27 cellular contexts compared by ENCODE assay signal in genomic region chr7:155339474-155339873, GRCh38. TPM values are rescaled to one million over a fixed set of nuclear protein-coding genes. Genes with fewer than 3 reads are reported as not detected.
DNase-seq lines count a peak whose midpoint lies in the region; ATAC-seq and TF ChIP-seq lines count a peak whose summit lies in the region.
"Had no signal": no experiment of that assay in that cellular context is flagged by ENCODE, and none has a peak within 500 bp of the region (broad histone marks: within the 10 kb centered on the region; RNA-seq: fewer than 3 reads in every experiment).

No MANE protein-coding gene starts in this region.

- BruUV-seq in mammary epithelial cell (replicated peaks; lab: Mats Ljungman, UMichigan): no TSS peak

- H4K20me1 ChIP-seq in mammary epithelial cell (ENCODE audit: insufficient read depth, low read length): no peaks in the 10 kb centered on the region

- no peaks in the 10 kb centered on the region for H3K36me3 Mint-ChIP-seq in activated CD8-positive, alpha-beta T cell treated with anti-CD3 and anti-CD28 coated beads, Interleukin-2, amount 10 ng/mL, durations not matched to agents 7 days and 5 days (ENCODE audit: low read depth)
- H3K36me3 Mint-ChIP-seq in naive thymus-derived CD4-positive, alpha-beta T cell: no peaks in the 10 kb centered on the region
- H3K36me3 Mint-ChIP-seq: IgD-negative memory B cell had no signal

- no peak overlapping the region for H3K27ac ChIP-seq in naive thymus-derived CD4-positive, alpha-beta T cell (ENCODE audit: low read depth, low read length)
- H3K27ac ChIP-seq in upper lobe of right lung (no peak overlapping the region), mammary epithelial cell (ENCODE audit: insufficient read depth, low read depth, low read length) (no peak overlapping the region)
- H3K27ac ChIP-seq: A549, brain microvascular endothelial cell, gastroesophageal sphincter, lower lobe of right lung, uterus, VCaP had no signal

- dilution Hi-C loops in mammary epithelial cell (cut with HindIII; ENCODE audit: low sequenced_read_pairs): no loop called here

- peak; percentile 49 for DNase-seq in activated CD8-positive, alpha-beta memory T cell treated with anti-CD3 and anti-CD28 coated beads, Interleukin-2, amount 50 U/mL, for 48 hours
- DNase-seq in activated CD8-positive, alpha-beta memory T cell treated with anti-CD3 and anti-CD28 coated beads, Interleukin-2, amount 50 U/mL, for 4 hours: no peak
- DNase-seq in activated CD8-positive, alpha-beta T cell treated with anti-CD3 and anti-CD28 coated beads, Interleukin-2, amount 10 ng/mL, durations not matched to agents 7 days and 5 days: no peak
- peak in 1 of 9 donors; percentile 18 for DNase-seq in naive thymus-derived CD4-positive, alpha-beta T cell
- no peak for DNase-seq in upper lobe of right lung
- no peak for DNase-seq in GM19238 (ENCODE audit: insufficient read length, low spot score)
- no peak for DNase-seq in mammary epithelial cell
- DNase-seq in GM03348 (ENCODE audit: low spot score): no peak
- DNase-seq: brain microvascular endothelial cell, DMS153, GOT3, HFFc6, kidney glomerular epithelial cell, lower lobe of right lung, NCI-H1092 treated with DMSO at 0.1 percent for 48 hours, NCI-H1694 treated with DMSO at 0.1 percent for 48 hours, NCI-H82, SIG-M5, T1000, uterus had no signal

- intact Hi-C loops in naive thymus-derived CD4-positive, alpha-beta T cell (cut with micrococcal nuclease): loop anchor here in 1 of 2 donors (1.0 kb wide), 1 partner anchor 40 kb away; no protein-coding TSS in a partner anchor
- intact Hi-C loops in upper lobe of right lung (cut with DNase I) (no loop called here), mammary epithelial cell (cut with micrococcal nuclease) (no loop called here)

- H3K4me3 Mint-ChIP-seq in activated CD8-positive, alpha-beta T cell treated with anti-CD3 and anti-CD28 coated beads, Interleukin-2, amount 10 ng/mL, durations not matched to agents 7 days and 5 days: peak overlapping the region; percentile 56
- peak overlapping the region; percentile 63 to 84 (median 78) for H3K4me3 Mint-ChIP-seq in naive thymus-derived CD4-positive, alpha-beta T cell
- H3K4me3 Mint-ChIP-seq: activated CD4-positive, alpha-beta T cell treated with anti-CD3 and anti-CD28 coated beads for 36 hours; HFFc6; nephron had no signal

- WGBS in mammary epithelial cell (ENCODE audit: low coverage, missing lambda C conversion rate): 77% methylated on average over 17 of the region's 17 CpGs

- no peak overlapping the region for H3K4me3 ChIP-seq in naive thymus-derived CD4-positive, alpha-beta T cell (ENCODE audit: low read length)
- no peak overlapping the region for H3K4me3 ChIP-seq in upper lobe of right lung
- no peak overlapping the region for H3K4me3 ChIP-seq in mammary epithelial cell (replicated peaks in 1 of 3; ENCODE audit: insufficient read depth in 1 of 3, low read depth in 2 of 3, low read length in 3 of 3)
- H3K4me3 ChIP-seq: A549, gastroesophageal sphincter, lower lobe of right lung, uterus had no signal

- no peak for TF ChIP-seq CTCF in upper lobe of right lung (IDR thresholded peaks at IDR 0.05)
- TF ChIP-seq CTCF in mammary epithelial cell (conservative IDR thresholded peaks at IDR 0.05 in 1 of 2, IDR thresholded peaks at IDR 0.05 in 1 of 2; ENCODE audit: extremely low read depth in 1 of 2, insufficient read depth in 1 of 2, low read depth in 1 of 2, low read length in 2 of 2): no peak

- no peaks in the 10 kb centered on the region for H3K79me2 ChIP-seq in mammary epithelial cell (ENCODE audit: insufficient read depth, low read length)

- peaks cover 28% of the 10 kb centered on the region for H3K27me3 Mint-ChIP-seq in activated CD8-positive, alpha-beta T cell treated with anti-CD3 and anti-CD28 coated beads, Interleukin-2, amount 10 ng/mL, durations not matched to agents 7 days and 5 days (ENCODE audit: low read depth)
- H3K27me3 Mint-ChIP-seq in naive thymus-derived CD4-positive, alpha-beta T cell: peaks cover 0 to 34% (median 0%) of the 10 kb centered on the region in 5 donors
- H3K27me3 Mint-ChIP-seq: IgD-negative memory B cell had no signal

- no peak overlapping the region for H3K4me2 ChIP-seq in mammary epithelial cell (ENCODE audit: insufficient read depth, low read depth, low read length)
- H3K4me2 ChIP-seq: A549 had no signal

- H3K27ac Mint-ChIP-seq in activated CD8-positive, alpha-beta T cell treated with anti-CD3 and anti-CD28 coated beads, Interleukin-2, amount 10 ng/mL, durations not matched to agents 7 days and 5 days: peak overlapping the region; percentile 70
- peak overlapping the region in 6 of 9 donors; percentile 9 to 87 (median 60) for H3K27ac Mint-ChIP-seq in naive thymus-derived CD4-positive, alpha-beta T cell
- H3K27ac Mint-ChIP-seq: activated CD4-positive, alpha-beta T cell treated with anti-CD3 and anti-CD28 coated beads for 36 hours; activated T-cell treated with anti-CD3 and anti-CD28 coated beads, Interleukin-2, amount 50 U/mL, for 72 hours; HFFc6; IgD-negative memory B cell; nephron had no signal

- POLR2A ChIA-PET in activated CD8-positive, alpha-beta T cell treated with anti-CD3 and anti-CD28 coated beads, Interleukin-2, amount 10 ng/mL, durations not matched to agents 7 days and 5 days (lab: Charles Lee): no interaction called here
- POLR2A ChIA-PET in naive thymus-derived CD4-positive, alpha-beta T cell (lab: Charles Lee): no interaction called here

- in situ Hi-C loops in mammary epithelial cell (cut with MboI; ENCODE audit: low sequenced_read_pairs in 2 of 2): loop anchor here in 1 of 2 donors (25.0 kb wide), 1 partner anchor 402 kb away; no protein-coding TSS in a partner anchor

- H3K9ac ChIP-seq in mammary epithelial cell (ENCODE audit: insufficient read depth, low read length): no peak overlapping the region

- no peaks in the 10 kb centered on the region for H3K9me3 Mint-ChIP-seq in activated CD8-positive, alpha-beta T cell treated with anti-CD3 and anti-CD28 coated beads, Interleukin-2, amount 10 ng/mL, durations not matched to agents 7 days and 5 days (ENCODE audit: insufficient read depth)
- H3K9me3 Mint-ChIP-seq in naive thymus-derived CD4-positive, alpha-beta T cell: no peaks in the 10 kb centered on the region
- H3K9me3 Mint-ChIP-seq: activated T-cell treated with anti-CD3 and anti-CD28 coated beads, Interleukin-2, amount 50 U/mL, for 72 hours; HFFc6; IgD-negative memory B cell; nephron had no signal

- H3K4me1 ChIP-seq in naive thymus-derived CD4-positive, alpha-beta T cell (ENCODE audit: control insufficient read depth in 2 of 2, insufficient read depth in 2 of 2, low read length in 2 of 2): peaks cover 7 to 17% of the 10 kb centered on the region in 2 donors
- no peaks in the 10 kb centered on the region for H3K4me1 ChIP-seq in upper lobe of right lung
- H3K4me1 ChIP-seq in mammary epithelial cell (ENCODE audit: insufficient read depth, low read length): no peaks in the 10 kb centered on the region
- H3K4me1 ChIP-seq: A549, lower lobe of right lung had no signal

- no peaks in the 10 kb centered on the region for H3K9me3 ChIP-seq in naive thymus-derived CD4-positive, alpha-beta T cell (ENCODE audit: control insufficient read depth in 2 of 3, low read length in 3 of 3)
- no peaks in the 10 kb centered on the region for H3K9me3 ChIP-seq in upper lobe of right lung
- no peaks in the 10 kb centered on the region for H3K9me3 ChIP-seq in mammary epithelial cell (replicated peaks; ENCODE audit: insufficient read depth, low read length)
- H3K9me3 ChIP-seq: A549, gastroesophageal sphincter, lower lobe of right lung, uterus had no signal

- H2AFZ ChIP-seq in mammary epithelial cell (ENCODE audit: low read depth, low read length): no peak overlapping the region

- H3K27me3 ChIP-seq in naive thymus-derived CD4-positive, alpha-beta T cell (ENCODE audit: control insufficient read depth in 2 of 2, insufficient read depth in 2 of 2, low read length in 2 of 2): peaks cover 0 to 6% of the 10 kb centered on the region in 2 donors
- peaks cover 7% of the 10 kb centered on the region for H3K27me3 ChIP-seq in upper lobe of right lung
- no peaks in the 10 kb centered on the region for H3K27me3 ChIP-seq in mammary epithelial cell (ENCODE audit: insufficient read depth, low read length)
- H3K27me3 ChIP-seq: brain microvascular endothelial cell, uterus had no signal

- H3K36me3 ChIP-seq in naive thymus-derived CD4-positive, alpha-beta T cell (ENCODE audit: control insufficient read depth in 2 of 3, insufficient read depth in 3 of 3, low read length in 3 of 3): no peaks in the 10 kb centered on the region
- no peaks in the 10 kb centered on the region for H3K36me3 ChIP-seq in upper lobe of right lung
- no peaks in the 10 kb centered on the region for H3K36me3 ChIP-seq in mammary epithelial cell (ENCODE audit: insufficient read depth, low read length)
- H3K36me3 ChIP-seq: brain microvascular endothelial cell, gastroesophageal sphincter, lower lobe of right lung, uterus had no signal

- CTCF ChIA-PET in activated CD8-positive, alpha-beta T cell treated with anti-CD3 and anti-CD28 coated beads, Interleukin-2, amount 10 ng/mL, durations not matched to agents 7 days and 5 days (lab: Charles Lee): no interaction called here
- CTCF ChIA-PET in naive thymus-derived CD4-positive, alpha-beta T cell (lab: Charles Lee): interaction anchor here (1.0 kb wide), 1 partner anchor 19 kb away, joined by 3 read pairs; no protein-coding TSS in a partner anchor
- CTCF ChIA-PET in mammary epithelial cell (lab: Charles Lee; ENCODE audit: low non-redundant PET): no interaction called here

- ATAC-seq in activated CD8-positive, alpha-beta T cell treated with anti-CD3 and anti-CD28 coated beads, Interleukin-2, amount 10 ng/mL, durations not matched to agents 7 days and 5 days: no peak
- ATAC-seq in naive thymus-derived CD4-positive, alpha-beta T cell: no peak
- peak; percentile 20 for ATAC-seq in upper lobe of right lung
- ATAC-seq: gastroesophageal sphincter had no signal

- H3K4me1 Mint-ChIP-seq in activated CD8-positive, alpha-beta T cell treated with anti-CD3 and anti-CD28 coated beads, Interleukin-2, amount 10 ng/mL, durations not matched to agents 7 days and 5 days (ENCODE audit: low read depth): peaks cover 17% of the 10 kb centered on the region
- peaks cover 6 to 26% (median 15%) of the 10 kb centered on the region in 7 donors for H3K4me1 Mint-ChIP-seq in naive thymus-derived CD4-positive, alpha-beta T cell
- H3K4me1 Mint-ChIP-seq: nephron had no signal

RNA-seq across cellular contexts. Expression of gene INSIG1, which starts 41.8 kb away (rescaled TPM):
- 10 to 100 TPM; 83.9 to 89.1 TPM for total RNA-seq in activated CD8-positive, alpha-beta T cell treated with anti-CD3 and anti-CD28 coated beads, Interleukin-2, amount 10 ng/mL, durations not matched to agents 7 days and 5 days
- 10 to 100 TPM; 43.6 to 70.0 (median 46.5) TPM for total RNA-seq in naive thymus-derived CD4-positive, alpha-beta T cell
- polyA plus RNA-seq in naive thymus-derived CD4-positive, alpha-beta T cell: 10 to 100 TPM; 22.2 to 33.2 TPM
- total RNA-seq in upper lobe of right lung: 90.7 TPM
- total RNA-seq in mammary epithelial cell: 10 to 100 TPM; 64.8 to 71.7 TPM
- 89.4 TPM for polyA plus RNA-seq in mammary epithelial cell
- polyA minus RNA-seq in mammary epithelial cell: 157 TPM
